Comparison of ENCODE assay signal across 1 cellular context in the genomic region with DNA sequence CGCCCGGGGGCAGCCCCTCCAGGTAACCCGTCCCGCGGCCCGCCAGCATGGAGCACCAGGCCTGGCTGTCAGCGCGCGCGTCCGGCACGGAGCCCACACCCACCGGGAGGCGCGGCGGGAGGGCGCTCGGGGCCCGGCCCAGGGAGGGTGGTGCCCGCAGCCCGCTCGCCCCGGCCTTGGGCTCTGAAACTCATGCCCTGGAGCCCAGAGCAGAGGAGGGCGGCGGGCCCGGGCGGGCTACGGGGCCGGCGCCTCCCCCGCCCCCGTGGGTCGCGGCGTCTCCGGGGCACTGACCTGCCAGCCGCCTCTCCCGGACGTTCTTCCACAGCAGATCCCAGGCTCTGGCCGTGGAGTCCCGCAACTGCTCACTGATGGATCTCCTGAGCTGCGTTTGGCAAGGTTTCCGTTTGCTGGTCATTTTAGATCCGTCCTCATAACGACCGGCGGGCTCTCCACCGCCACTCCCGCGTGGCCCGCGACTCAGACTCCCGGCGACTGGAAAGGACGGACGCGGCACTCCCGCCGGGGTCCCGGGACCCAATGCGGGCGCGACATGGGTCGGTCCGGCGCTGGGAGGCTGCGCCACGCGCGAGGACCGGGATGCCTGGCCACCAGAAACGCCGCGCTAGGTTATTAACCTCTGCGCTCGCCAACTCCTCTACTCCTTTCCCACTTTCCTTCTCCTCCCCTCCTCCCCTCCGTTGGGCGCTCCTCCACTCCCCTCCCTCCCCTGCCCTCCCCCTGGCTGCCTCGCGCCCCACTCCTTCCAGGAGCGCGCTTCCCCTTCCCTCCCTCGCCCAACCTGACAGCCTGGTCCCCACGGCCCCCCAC.
TF ChIP-seq lines count a peak whose summit lies in the region.

No MANE protein-coding gene starts in this region.

TF ChIP-seq in GM23338, 12 proteins besides CTCF, POLR2A, EP300 and RAD21 (continued from another document):
- TF ChIP-seq REST (IDR thresholded peaks at IDR 0.05; ENCODE audit: unreplicated experiment) (no peak), POLR2AphosphoS5 (IDR thresholded peaks at IDR 0.05; ENCODE audit: low read depth) (no peak), CREB1 (CRISPR knock-in tag; IDR thresholded peaks at IDR 0.05; ENCODE audit: low read depth) (no peak), ZNF114 (CRISPR knock-in tag; IDR thresholded peaks at IDR 0.05) (no peak), ZNF331 (CRISPR knock-in tag; IDR thresholded peaks at IDR 0.05; ENCODE audit: low read depth) (no peak), NANOG (IDR thresholded peaks at IDR 0.05; ENCODE audit: borderline replicate concordance) (no peak), STAT1 (IDR thresholded peaks at IDR 0.05; ENCODE audit: unreplicated experiment) (no peak)
- TF ChIP-seq, protein P1, sequence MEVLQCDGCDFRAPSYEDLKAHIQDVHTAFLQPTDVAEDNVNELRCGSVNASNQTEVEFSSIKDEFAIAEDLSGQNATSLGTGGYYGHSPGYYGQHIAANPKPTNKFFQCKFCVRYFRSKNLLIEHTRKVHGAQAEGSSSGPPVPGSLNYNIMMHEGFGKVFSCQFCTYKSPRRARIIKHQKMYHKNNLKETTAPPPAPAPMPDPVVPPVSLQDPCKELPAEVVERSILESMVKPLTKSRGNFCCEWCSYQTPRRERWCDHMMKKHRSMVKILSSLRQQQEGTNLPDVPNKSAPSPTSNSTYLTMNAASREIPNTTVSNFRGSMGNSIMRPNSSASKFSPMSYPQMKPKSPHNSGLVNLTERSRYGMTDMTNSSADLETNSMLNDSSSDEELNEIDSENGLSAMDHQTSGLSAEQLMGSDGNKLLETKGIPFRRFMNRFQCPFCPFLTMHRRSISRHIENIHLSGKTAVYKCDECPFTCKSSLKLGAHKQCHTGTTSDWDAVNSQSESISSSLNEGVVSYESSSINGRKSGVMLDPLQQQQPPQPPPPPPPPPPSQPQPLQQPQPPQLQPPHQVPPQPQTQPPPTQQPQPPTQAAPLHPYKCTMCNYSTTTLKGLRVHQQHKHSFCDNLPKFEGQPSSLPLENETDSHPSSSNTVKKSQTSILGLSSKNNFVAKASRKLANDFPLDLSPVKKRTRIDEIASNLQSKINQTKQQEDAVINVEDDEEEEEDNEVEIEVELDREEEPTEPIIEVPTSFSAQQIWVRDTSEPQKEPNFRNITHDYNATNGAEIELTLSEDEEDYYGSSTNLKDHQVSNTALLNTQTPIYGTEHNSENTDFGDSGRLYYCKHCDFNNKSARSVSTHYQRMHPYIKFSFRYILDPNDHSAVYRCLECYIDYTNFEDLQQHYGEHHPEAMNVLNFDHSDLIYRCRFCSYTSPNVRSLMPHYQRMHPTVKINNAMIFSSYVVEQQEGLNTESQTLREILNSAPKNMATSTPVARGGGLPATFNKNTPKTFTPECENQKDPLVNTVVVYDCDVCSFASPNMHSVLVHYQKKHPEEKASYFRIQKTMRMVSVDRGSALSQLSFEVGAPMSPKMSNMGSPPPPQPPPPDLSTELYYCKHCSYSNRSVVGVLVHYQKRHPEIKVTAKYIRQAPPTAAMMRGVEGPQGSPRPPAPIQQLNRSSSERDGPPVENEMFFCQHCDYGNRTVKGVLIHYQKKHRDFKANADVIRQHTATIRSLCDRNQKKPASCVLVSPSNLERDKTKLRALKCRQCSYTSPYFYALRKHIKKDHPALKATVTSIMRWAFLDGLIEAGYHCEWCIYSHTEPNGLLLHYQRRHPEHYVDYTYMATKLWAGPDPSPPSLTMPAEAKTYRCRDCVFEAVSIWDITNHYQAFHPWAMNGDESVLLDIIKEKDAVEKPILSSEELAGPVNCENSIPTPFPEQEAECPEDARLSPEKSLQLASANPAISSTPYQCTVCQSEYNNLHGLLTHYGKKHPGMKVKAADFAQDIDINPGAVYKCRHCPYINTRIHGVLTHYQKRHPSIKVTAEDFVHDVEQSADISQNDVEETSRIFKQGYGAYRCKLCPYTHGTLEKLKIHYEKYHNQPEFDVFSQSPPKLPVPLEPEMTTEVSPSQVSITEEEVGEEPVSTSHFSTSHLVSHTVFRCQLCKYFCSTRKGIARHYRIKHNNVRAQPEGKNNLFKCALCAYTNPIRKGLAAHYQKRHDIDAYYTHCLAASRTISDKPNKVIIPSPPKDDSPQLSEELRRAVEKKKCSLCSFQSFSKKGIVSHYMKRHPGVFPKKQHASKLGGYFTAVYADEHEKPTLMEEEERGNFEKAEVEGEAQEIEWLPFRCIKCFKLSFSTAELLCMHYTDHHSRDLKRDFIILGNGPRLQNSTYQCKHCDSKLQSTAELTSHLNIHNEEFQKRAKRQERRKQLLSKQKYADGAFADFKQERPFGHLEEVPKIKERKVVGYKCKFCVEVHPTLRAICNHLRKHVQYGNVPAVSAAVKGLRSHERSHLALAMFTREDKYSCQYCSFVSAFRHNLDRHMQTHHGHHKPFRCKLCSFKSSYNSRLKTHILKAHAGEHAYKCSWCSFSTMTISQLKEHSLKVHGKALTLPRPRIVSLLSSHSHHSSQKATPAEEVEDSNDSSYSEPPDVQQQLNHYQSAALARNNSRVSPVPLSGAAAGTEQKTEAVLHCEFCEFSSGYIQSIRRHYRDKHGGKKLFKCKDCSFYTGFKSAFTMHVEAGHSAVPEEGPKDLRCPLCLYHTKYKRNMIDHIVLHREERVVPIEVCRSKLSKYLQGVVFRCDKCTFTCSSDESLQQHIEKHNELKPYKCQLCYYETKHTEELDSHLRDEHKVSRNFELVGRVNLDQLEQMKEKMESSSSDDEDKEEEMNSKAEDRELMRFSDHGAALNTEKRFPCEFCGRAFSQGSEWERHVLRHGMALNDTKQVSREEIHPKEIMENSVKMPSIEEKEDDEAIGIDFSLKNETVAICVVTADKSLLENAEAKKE (CRISPR knock-in tag; IDR thresholded peaks at IDR 0.05): no peak
